ENCODE assay signal across 1 cellular context in the genomic region with DNA sequence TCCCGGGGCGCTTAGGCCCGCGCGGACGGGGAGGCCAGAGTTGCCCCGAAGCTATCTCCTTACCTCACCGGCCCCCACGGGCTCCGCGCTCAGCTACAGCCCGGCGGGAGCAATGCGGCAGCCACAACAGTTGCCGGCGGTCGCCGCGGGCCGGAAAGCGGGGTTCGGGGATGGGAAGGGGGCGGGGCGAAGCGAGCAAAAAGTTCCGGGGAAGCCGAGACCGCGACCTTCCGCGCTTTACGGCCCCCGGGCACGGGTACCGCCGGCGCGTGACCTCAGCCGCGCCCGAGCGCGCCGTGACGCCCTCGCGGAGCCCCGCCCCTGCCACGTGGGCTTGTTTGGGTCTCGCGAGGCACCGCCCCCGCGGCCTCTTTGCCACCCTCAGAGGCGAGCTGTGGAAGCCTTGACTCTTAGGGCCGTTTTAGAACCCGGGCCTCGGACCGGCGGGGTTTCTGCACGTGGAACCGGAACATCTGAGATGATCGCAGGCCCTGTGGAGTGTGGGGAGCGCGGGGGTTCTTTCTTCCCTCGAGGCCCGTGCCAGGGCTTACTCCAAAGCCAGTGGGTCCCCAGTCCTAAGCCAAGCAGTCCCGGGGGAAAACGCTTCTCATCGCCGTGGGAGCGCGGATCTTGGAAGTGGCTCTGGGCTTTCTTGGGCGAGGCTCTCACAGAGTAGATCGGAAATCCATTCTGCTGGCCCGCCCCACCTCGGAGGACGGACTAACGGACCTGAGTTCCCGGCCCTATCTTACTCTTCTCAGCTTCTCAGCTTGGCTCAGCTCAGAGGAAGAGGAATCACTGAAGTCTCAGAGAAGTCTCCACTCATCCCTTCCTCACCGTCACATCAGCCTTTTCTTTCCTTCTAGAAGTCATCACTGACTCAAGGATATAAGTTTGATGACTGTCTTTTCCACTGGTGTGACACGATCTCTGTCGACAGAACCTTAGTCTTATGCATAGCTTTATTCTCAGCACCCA.
TF ChIP-seq lines count a peak whose summit lies in the region.
"Not testable (repeated sequence)": the region's sequence is repeated elsewhere in the genome, so short reads cannot be mapped to it uniquely, and the experiment has no call there.

No MANE protein-coding gene starts in this region.

TF ChIP-seq in K562, 482 proteins besides CTCF, POLR2A, EP300 and RAD21 (continued from another document and continues in another):
- TF ChIP-seq MGA (IDR thresholded peaks at IDR 0.05) = peak; percentile 65; the same call in 1 of the 2 replicates
- TF ChIP-seq KLF1 (tag; IDR thresholded peaks at IDR 0.05) = peak; percentile 66; the same call in 1 of the 2 replicates
- TF ChIP-seq POLR2AphosphoS5 (IDR thresholded peaks at IDR 0.05; ENCODE audit: control insufficient read depth, insufficient read depth, low read depth, low read length) = peak; percentile 65
- TF ChIP-seq, protein P1, sequence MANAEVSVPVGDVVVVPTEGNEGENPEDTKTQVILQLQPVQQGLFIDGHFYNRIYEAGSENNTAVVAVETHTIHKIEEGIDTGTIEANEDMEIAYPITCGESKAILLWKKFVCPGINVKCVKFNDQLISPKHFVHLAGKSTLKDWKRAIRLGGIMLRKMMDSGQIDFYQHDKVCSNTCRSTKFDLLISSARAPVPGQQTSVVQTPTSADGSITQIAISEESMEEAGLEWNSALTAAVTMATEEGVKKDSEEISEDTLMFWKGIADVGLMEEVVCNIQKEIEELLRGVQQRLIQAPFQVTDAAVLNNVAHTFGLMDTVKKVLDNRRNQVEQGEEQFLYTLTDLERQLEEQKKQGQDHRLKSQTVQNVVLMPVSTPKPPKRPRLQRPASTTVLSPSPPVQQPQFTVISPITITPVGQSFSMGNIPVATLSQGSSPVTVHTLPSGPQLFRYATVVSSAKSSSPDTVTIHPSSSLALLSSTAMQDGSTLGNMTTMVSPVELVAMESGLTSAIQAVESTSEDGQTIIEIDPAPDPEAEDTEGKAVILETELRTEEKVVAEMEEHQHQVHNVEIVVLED (CRISPR knock-in tag; IDR thresholded peaks at IDR 0.05) = peak; percentile 95
- peak; percentile 82 for TF ChIP-seq CREB1 (IDR thresholded peaks at IDR 0.05)
- peak; percentile 80 for TF ChIP-seq CREB1 (CRISPR knock-in tag; IDR thresholded peaks at IDR 0.05)
- peak; percentile 85 for TF ChIP-seq ATF7 (IDR thresholded peaks at IDR 0.05)
- peak; percentile 53 for TF ChIP-seq RBM25 (IDR thresholded peaks at IDR 0.05; ENCODE audit: low read depth, low read length, severe bottlenecking)
- TF ChIP-seq PHF8 (IDR thresholded peaks at IDR 0.05; ENCODE audit: borderline replicate concordance, low read length) = peak; percentile 43; the same call in 1 of the 2 replicates
- peak in 1 of 2 experiments; percentile 41; a peak in 1 of 4 replicates for TF ChIP-seq RCOR1 (IDR thresholded peaks at IDR 0.05; ENCODE audit: borderline replicate concordance in 1 of 2, low read depth in 2 of 2, low read length in 2 of 2)
- TF ChIP-seq CHD2 (IDR thresholded peaks at IDR 0.05; ENCODE audit: low read depth, low read length) = peak; percentile 91
- peak; percentile 60 for TF ChIP-seq SMAD4 (CRISPR knock-in tag; conservative IDR thresholded peaks at IDR 0.05)
- peak; percentile 21; the same call in 1 of the 2 replicates for TF ChIP-seq ARID4B (CRISPR knock-in tag; IDR thresholded peaks at IDR 0.05)
- TF ChIP-seq MAZ (CRISPR knock-in tag; conservative IDR thresholded peaks at IDR 0.05 in 1 of 2, IDR thresholded peaks at IDR 0.05 in 1 of 2) = peak; percentile 67 to 70
- TF ChIP-seq, protein P2, sequence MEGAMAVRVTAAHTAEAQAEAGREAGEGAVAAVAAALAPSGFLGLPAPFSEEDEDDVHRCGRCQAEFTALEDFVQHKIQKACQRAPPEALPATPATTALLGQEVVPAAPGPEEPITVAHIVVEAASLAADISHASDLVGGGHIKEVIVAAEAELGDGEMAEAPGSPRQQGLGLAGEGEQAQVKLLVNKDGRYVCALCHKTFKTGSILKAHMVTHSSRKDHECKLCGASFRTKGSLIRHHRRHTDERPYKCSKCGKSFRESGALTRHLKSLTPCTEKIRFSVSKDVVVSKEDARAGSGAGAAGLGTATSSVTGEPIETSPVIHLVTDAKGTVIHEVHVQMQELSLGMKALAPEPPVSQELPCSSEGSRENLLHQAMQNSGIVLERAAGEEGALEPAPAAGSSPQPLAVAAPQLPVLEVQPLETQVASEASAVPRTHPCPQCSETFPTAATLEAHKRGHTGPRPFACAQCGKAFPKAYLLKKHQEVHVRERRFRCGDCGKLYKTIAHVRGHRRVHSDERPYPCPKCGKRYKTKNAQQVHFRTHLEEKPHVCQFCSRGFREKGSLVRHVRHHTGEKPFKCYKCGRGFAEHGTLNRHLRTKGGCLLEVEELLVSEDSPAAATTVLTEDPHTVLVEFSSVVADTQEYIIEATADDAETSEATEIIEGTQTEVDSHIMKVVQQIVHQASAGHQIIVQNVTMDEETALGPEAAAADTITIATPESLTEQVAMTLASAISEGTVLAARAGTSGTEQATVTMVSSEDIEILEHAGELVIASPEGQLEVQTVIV (CRISPR knock-in tag; IDR thresholded peaks at IDR 0.05; ENCODE audit: borderline replicate concordance) = peak; percentile 95
- TF ChIP-seq ATF1 (CRISPR knock-in tag; IDR thresholded peaks at IDR 0.05) = 0 out of 2 replicates have a peak, but pooled peaks have one; percentile 24
- TF ChIP-seq ATF1 (tag; IDR thresholded peaks at IDR 0.05) = peak; percentile 79
- peak; percentile 48; the same call in 1 of the 2 replicates for TF ChIP-seq SAFB (IDR thresholded peaks at IDR 0.05; ENCODE audit: borderline replicate concordance, low read depth, low read length)
- TF ChIP-seq JUN (IDR thresholded peaks at IDR 0.05; ENCODE audit: borderline replicate concordance, low read depth, low read length) = 0 out of 2 replicates have a peak, but pooled peaks have one; percentile 38
- TF ChIP-seq JUN (CRISPR knock-in tag; IDR thresholded peaks at IDR 0.05; ENCODE audit: borderline replicate concordance) = not testable (repeated sequence)
- TF ChIP-seq FOXJ2 (tag; IDR thresholded peaks at IDR 0.05) = 0 out of 2 replicates have a peak, but pooled peaks have one; percentile 27
- 0 out of 4 replicates have a peak, but pooled peaks of 1 of the 2 experiments have one; percentile 17 for TF ChIP-seq NONO (IDR thresholded peaks at IDR 0.05; ENCODE audit: low read depth in 2 of 2, low read length in 1 of 2)
- TF ChIP-seq E2F8 (IDR thresholded peaks at IDR 0.05; ENCODE audit: low read depth, partially characterized antibody) = peak; percentile 43
- peak; percentile 65; the same call in 1 of the 2 replicates for TF ChIP-seq MTA3 (IDR thresholded peaks at IDR 0.05; ENCODE audit: borderline replicate concordance)
